Comparison of ENCODE assay signal across 14 cellular contexts in the genomic region with DNA sequence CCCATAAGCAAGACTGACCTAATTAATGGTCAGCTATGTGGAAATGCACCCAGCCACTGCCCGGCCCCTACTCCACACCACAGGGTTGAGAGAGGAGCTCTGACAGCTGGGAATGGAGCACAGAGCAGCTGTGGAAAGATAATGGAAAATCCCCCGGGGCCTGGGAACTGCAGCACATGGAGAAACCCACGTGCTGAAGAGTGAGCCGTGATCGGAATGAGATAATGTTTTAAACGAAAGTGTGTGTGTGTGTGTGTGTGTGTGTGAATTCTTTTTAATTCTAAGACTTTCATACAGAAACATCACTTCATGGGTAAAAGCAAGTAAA. TPM values are rescaled to one million over a fixed set of nuclear protein-coding genes. Genes with fewer than 3 reads are reported as not detected.
DNase-seq lines count a peak whose midpoint lies in the region; ATAC-seq and TF ChIP-seq lines count a peak whose summit lies in the region.
"Had no signal": no experiment of that assay in that cellular context is flagged by ENCODE, and none has a peak within 500 bp of the region (broad histone marks: within the 10 kb centered on the region; RNA-seq: fewer than 3 reads in every experiment).

No MANE protein-coding gene starts in this region.

- CTCF ChIA-PET in activated CD8-positive, alpha-beta T cell treated with anti-CD3 and anti-CD28 coated beads, Interleukin-2, amount 10 ng/mL, durations not matched to agents 7 days and 5 days (lab: Charles Lee), result interaction anchor here (1.5 kb wide), 1 partner anchor 14 kb away, joined by 3 read pairs; no protein-coding TSS in a partner anchor

- WGBS in heart left ventricle, 4 donors, result 12 to 33% (median 20%) methylated on average over 6 of the region's 6 CpGs

- H3K4me3 ChIP-seq in heart left ventricle, result peak overlapping the region in 3 of 12 donors; percentile 4 to 34 (median 11)
- H3K4me3 ChIP-seq: dorsolateral prefrontal cortex had no signal

- H3K4me1 ChIP-seq in heart left ventricle, result peaks cover 3 to 88% (median 58%) of the 10 kb centered on the region in 12 donors

- peak; percentile 61 to 73 (median 64) for ATAC-seq in heart left ventricle
- no peak for ATAC-seq in HG03039 (IDR thresholded peaks at IDR 0.05; ENCODE audit: unreplicated experiment)
- no peak for ATAC-seq in GM21737 (IDR thresholded peaks at IDR 0.05; ENCODE audit: unreplicated experiment)
- no peak for ATAC-seq in activated CD8-positive, alpha-beta T cell treated with anti-CD3 and anti-CD28 coated beads, Interleukin-2, amount 10 ng/mL, durations not matched to agents 7 days and 5 days

- H3K27me3 ChIP-seq in heart left ventricle, result no peaks in the 10 kb centered on the region

- H3K4me1 Mint-ChIP-seq in activated CD8-positive, alpha-beta T cell treated with anti-CD3 and anti-CD28 coated beads, Interleukin-2, amount 10 ng/mL, durations not matched to agents 7 days and 5 days (ENCODE audit: low read depth), result peaks cover 2% of the 10 kb centered on the region
- H3K4me1 Mint-ChIP-seq: CD4-positive, CD25-positive, alpha-beta regulatory T cell had no signal

- H3K27ac ChIP-seq in VCaP, result 0 out of 2 replicates have a peak overlapping the region, but pooled peaks have one; percentile 24
- H3K27ac ChIP-seq in heart left ventricle, result peak overlapping the region; percentile 46 to 96 (median 86)

- peak; percentile 62 for DNase-seq in ELF-1 (ENCODE audit: low read depth, low spot score)
- DNase-seq in heart left ventricle, result peak in 4 of 5 donors; percentile 79 to 90 (median 84)
- DNase-seq in retina, result peak; percentile 85
- no peak for DNase-seq in amniotic stem cell (lab: John Stamatoyannopoulos, UW)
- no peak for DNase-seq in activated CD8-positive, alpha-beta T cell treated with anti-CD3 and anti-CD28 coated beads, Interleukin-2, amount 10 ng/mL, durations not matched to agents 7 days and 5 days
- DNase-seq: activated CD4-positive, alpha-beta T cell treated with anti-CD3 and anti-CD28 coated beads, Interleukin-2, amount 50 U/mL, for 1 hour; activated naive CD4-positive, alpha-beta T cell treated with Interleukin-2 at 50 U/mL for 16 hours; CD4-positive, CD25-positive, alpha-beta regulatory T cell; dorsolateral prefrontal cortex; hippocampal formation; NCI-H1048 had no signal

- TF ChIP-seq CTCF in VCaP (conservative IDR thresholded peaks at IDR 0.05) (no peak), heart left ventricle (IDR thresholded peaks at IDR 0.05) (no peak)

- H3K36me3 ChIP-seq in heart left ventricle, result no peaks in the 10 kb centered on the region

- no peaks in the 10 kb centered on the region for H3K9me3 ChIP-seq in heart left ventricle

- POLR2A ChIA-PET in activated CD8-positive, alpha-beta T cell treated with anti-CD3 and anti-CD28 coated beads, Interleukin-2, amount 10 ng/mL, durations not matched to agents 7 days and 5 days (lab: Charles Lee), result no interaction called here

- no peaks in the 10 kb centered on the region for H3K9me3 Mint-ChIP-seq in activated CD8-positive, alpha-beta T cell treated with anti-CD3 and anti-CD28 coated beads, Interleukin-2, amount 10 ng/mL, durations not matched to agents 7 days and 5 days (ENCODE audit: insufficient read depth)
- H3K9me3 Mint-ChIP-seq: CD4-positive, CD25-positive, alpha-beta regulatory T cell had no signal

- H3K27ac Mint-ChIP-seq in activated CD8-positive, alpha-beta T cell treated with anti-CD3 and anti-CD28 coated beads, Interleukin-2, amount 10 ng/mL, durations not matched to agents 7 days and 5 days, result no peak overlapping the region

- no peak for TF ChIP-seq POLR2A in heart left ventricle (IDR thresholded peaks at IDR 0.05)

- no peak overlapping the region for H3K4me3 Mint-ChIP-seq in activated CD8-positive, alpha-beta T cell treated with anti-CD3 and anti-CD28 coated beads, Interleukin-2, amount 10 ng/mL, durations not matched to agents 7 days and 5 days
- H3K4me3 Mint-ChIP-seq: CD4-positive, CD25-positive, alpha-beta regulatory T cell had no signal

- intact Hi-C loops in heart left ventricle (cut with DNase I), result loop anchor here in 2 of 10 donors (2.0 to 5.0 kb wide), 2 partner anchors 20 to 33 kb away; no protein-coding TSS in a partner anchor

- H3K36me3 Mint-ChIP-seq in activated CD8-positive, alpha-beta T cell treated with anti-CD3 and anti-CD28 coated beads, Interleukin-2, amount 10 ng/mL, durations not matched to agents 7 days and 5 days (ENCODE audit: low read depth), result no peaks in the 10 kb centered on the region
- H3K36me3 Mint-ChIP-seq: CD4-positive, CD25-positive, alpha-beta regulatory T cell had no signal

- peaks cover 12% of the 10 kb centered on the region for H3K27me3 Mint-ChIP-seq in activated CD8-positive, alpha-beta T cell treated with anti-CD3 and anti-CD28 coated beads, Interleukin-2, amount 10 ng/mL, durations not matched to agents 7 days and 5 days (ENCODE audit: low read depth)

RNA-seq across cellular contexts. Expression of a gene that starts 13.1 kb away (rescaled TPM):
- 100 to 1,000 TPM in 7 of 9 donors, 10 to 100 TPM in 2; 77.0 to 159 (median 132) TPM for total RNA-seq in heart left ventricle
- 10 to 100 TPM; 66.3 to 74.5 TPM for polyA plus RNA-seq in heart left ventricle
- 100 to 1,000 TPM; 101 to 111 TPM for total RNA-seq in activated CD8-positive, alpha-beta T cell treated with anti-CD3 and anti-CD28 coated beads, Interleukin-2, amount 10 ng/mL, durations not matched to agents 7 days and 5 days

Comparison
In these comparisons a context has a peak if more than half of its experiments do, and no peak if none do; other contexts are left out.
1. DNase-seq: peak in ELF-1 (single experiment), heart left ventricle (4 of 5) and retina (single experiment); none in amniotic stem cell (single experiment) and activated CD8-positive, alpha-beta T cell treated with anti-CD3 and anti-CD28 coated beads, Interleukin-2, amount 10 ng/mL, durations not matched to agents 7 days and 5 days (single experiment).
2. ATAC-seq: peak in heart left ventricle (4 of 4); none in HG03039 (single experiment), GM21737 (single experiment) and activated CD8-positive, alpha-beta T cell treated with anti-CD3 and anti-CD28 coated beads, Interleukin-2, amount 10 ng/mL, durations not matched to agents 7 days and 5 days (single experiment).